In genomic region chr6:133092199-133092598, GRCh38 we compare ENCODE assay signal across 15 cellular contexts.
A peak's percentile ranks its signal among the peaks of the same experiment; 100 is the strongest.
DNase-seq lines count a peak whose midpoint lies in the region; ATAC-seq, FAIRE-seq and TF ChIP-seq lines count a peak whose summit lies in the region.
"Had no signal": no experiment of that assay in that cellular context is flagged by ENCODE, and none has a peak within 500 bp of the region (broad histone marks: within the 10 kb centered on the region; RNA-seq: fewer than 3 reads in every experiment).

No MANE protein-coding gene starts in this region.

- H3K27me3 ChIP-seq in HepG2 (ENCODE audit: control insufficient read depth in 1 of 2, insufficient read depth in 2 of 2, low read length in 2 of 2) (no peaks in the 10 kb centered on the region; a peak in 1 of 5 replicates), right lobe of liver (no peaks in the 10 kb centered on the region), HCT116 (ENCODE audit: insufficient read depth, low read length) (no peaks in the 10 kb centered on the region), MM.1S (replicated peaks; ENCODE audit: insufficient read depth, low read length) (no peaks in the 10 kb centered on the region), H9 (ENCODE audit: insufficient read depth, low read length) (no peaks in the 10 kb centered on the region)

- H4K20me1 ChIP-seq in HepG2 (ENCODE audit: insufficient read depth, low read length), result no peaks in the 10 kb centered on the region
- no peaks in the 10 kb centered on the region for H4K20me1 ChIP-seq in HCT116 (ENCODE audit: insufficient read depth)
- H4K20me1 ChIP-seq in MM.1S (ENCODE audit: insufficient read depth, low read length), result no peaks in the 10 kb centered on the region
- no peaks in the 10 kb centered on the region for H4K20me1 ChIP-seq in H9 (ENCODE audit: control insufficient read depth, insufficient read depth, insufficient read length)

- BruUV-seq in HepG2 (replicated peaks; lab: Mats Ljungman, UMichigan), result no TSS peak
- BruUV-seq in HCT116 (replicated peaks; lab: Mats Ljungman, UMichigan), result no TSS peak

- H2BK15ac ChIP-seq in H9 (ENCODE audit: low read depth, low read length), result no peak overlapping the region

- H3K4me1 Mint-ChIP-seq in H9, result peaks cover 15 to 19% of the 10 kb centered on the region in 2 experiments
- H3K4me1 Mint-ChIP-seq: CD14-positive monocyte; CD8-positive, alpha-beta memory T cell had no signal

- TF ChIP-seq CTCF in HepG2 (CRISPR knock-in tag; IDR thresholded peaks at IDR 0.05) (no peak), right lobe of liver (IDR thresholded peaks at IDR 0.05) (no peak), HCT116 (IDR thresholded peaks at IDR 0.05 in 2 of 3, conservative IDR thresholded peaks at IDR 0.05 in 1 of 3; ENCODE audit: borderline replicate concordance in 1 of 3, insufficient read depth in 1 of 3, low read depth in 2 of 3, low read length in 2 of 3) (no peak), MM.1S (IDR thresholded peaks at IDR 0.05; ENCODE audit: low read length) (no peak), H9 (conservative IDR thresholded peaks at IDR 0.05) (no peak)

- H2AFZ ChIP-seq in HepG2 (ENCODE audit: low read length), result no peak overlapping the region
- H2AFZ ChIP-seq in HCT116 (ENCODE audit: low read depth, low read length, poor library complexity, severe bottlenecking), result no peak overlapping the region
- peak overlapping the region; percentile 44; the same call in 1 of the 2 replicates for H2AFZ ChIP-seq in MM.1S (ENCODE audit: low read length)
- no peak overlapping the region for H2AFZ ChIP-seq in H9 (ENCODE audit: low read length)
- H2AFZ ChIP-seq: GM23338 had no signal

- RAD21 ChIA-PET in HCT116 (lab: Charles Lee; ENCODE audit: low non-redundant PET in 1 of 2, low total read pairs in 2 of 2, uncharacterized antibody in 2 of 2, unreplicated experiment in 2 of 2), result no interaction called here

- TF ChIP-seq POLR2A in HepG2 (IDR thresholded peaks at IDR 0.05; ENCODE audit: insufficient read depth in 1 of 2, low read depth in 2 of 2, low read length in 2 of 2) (no peak), right lobe of liver (IDR thresholded peaks at IDR 0.05) (no peak), HCT116 (IDR thresholded peaks at IDR 0.05; ENCODE audit: borderline replicate concordance, extremely low read depth, insufficient read depth, insufficient read length) (no peak)

- in situ Hi-C loops in HepG2 (cut with HindIII; ENCODE audit: extremely low pct_ligation_motif_present, low pct_unique_long_range_greater_than_20kb), result no loop called here

- H3K27ac ChIP-seq in HepG2 (ENCODE audit: extremely low read length, insufficient read depth, low read length) (no peak overlapping the region), right lobe of liver (no peak overlapping the region), HCT116 (ENCODE audit: low read depth, low read length) (peak overlapping the region; percentile 73; the same call in 1 of the 2 replicates), MM.1S (ENCODE audit: low read length) (peak overlapping the region; percentile 56; the same call in 1 of the 2 replicates), H9 (ENCODE audit: insufficient read length, low read depth, low read length) (no peak overlapping the region)

- no peaks in the 10 kb centered on the region for H3F3A ChIP-seq in MM.1S (ENCODE audit: insufficient read depth, low read length)

- no peak for FAIRE-seq in HepG2 (lab: Jason Lieb, UNC)
- FAIRE-seq: GM12892 had no signal

- H3K4me2 ChIP-seq in HepG2 (ENCODE audit: low read depth, low read length) (no peak overlapping the region), HCT116 (ENCODE audit: low read length) (peak overlapping the region; percentile 50; the same call in 1 of the 2 replicates), MM.1S (ENCODE audit: low read depth, low read length) (peak overlapping the region; percentile 25), H9 (ENCODE audit: insufficient read depth, insufficient read length, low read length) (no peak overlapping the region)
- H3K4me2 ChIP-seq: GM23338 had no signal

- H4K91ac ChIP-seq in H9 (ENCODE audit: insufficient read length, low read depth, low read length), result no peak overlapping the region

- DNase-seq in HepG2 (ENCODE audit: low spot score), result no peak
- no peak for DNase-seq in right lobe of liver
- DNase-seq in HCT116 (ENCODE audit: low read depth, low spot score), result no peak
- no peak for DNase-seq in MM.1S
- DNase-seq in stimulated activated CD4-positive, alpha-beta T cell treated with anti-CD3 and anti-CD28 coated beads, Interleukin-1b, Interleukin-23, amount 100 ng/mL, for 48 hours, result no peak
- DNase-seq in H9, result no peak
- DNase-seq in 8988T, result no peak
- DNase-seq: CD4-positive, alpha-beta T cell; CD8-positive, alpha-beta memory T cell; DMS53; DMS79 treated with DMSO at 0.1 percent for 48 hours had no signal

- no peak overlapping the region for H2BK5ac ChIP-seq in H9 (ENCODE audit: insufficient read length, low read length)

- intact Hi-C loops in HepG2 (cut with micrococcal nuclease; ENCODE audit: unreplicated experiment) (no loop called here), right lobe of liver (cut with DNase I) (no loop called here), HCT116 (cut with micrococcal nuclease) (no loop called here)

- H3K36me3 Mint-ChIP-seq in H9 (ENCODE audit: insufficient read depth in 1 of 3, low read depth in 3 of 3), result no peaks in the 10 kb centered on the region
- H3K36me3 Mint-ChIP-seq: CD14-positive monocyte; CD8-positive, alpha-beta memory T cell had no signal

- H3K4me1 ChIP-seq in HepG2 (ENCODE audit: insufficient read depth, low read length) (no peaks in the 10 kb centered on the region), right lobe of liver (no peaks in the 10 kb centered on the region), HCT116 (ENCODE audit: control insufficient read depth in 1 of 2, insufficient read depth in 2 of 2, low read length in 2 of 2) (peaks cover 9 to 38% of the 10 kb centered on the region in 2 experiments; a peak in 3 of 4 replicates), MM.1S (ENCODE audit: low read length) (peaks cover 7% of the 10 kb centered on the region), H9 (ENCODE audit: insufficient read depth, low read length) (no peaks in the 10 kb centered on the region; the same call in 1 of the 2 replicates)

- H3K27me3 Mint-ChIP-seq in H9 (ENCODE audit: low read depth), result no peaks in the 10 kb centered on the region
- H3K27me3 Mint-ChIP-seq: CD8-positive, alpha-beta memory T cell had no signal

- no peak overlapping the region for H3K18ac ChIP-seq in H9 (ENCODE audit: insufficient read length, low read depth, low read length)

- H3K9me3 ChIP-seq in HepG2 (ENCODE audit: low read length) (no peaks in the 10 kb centered on the region), right lobe of liver (no peaks in the 10 kb centered on the region), HCT116 (ENCODE audit: control insufficient read depth in 1 of 2, insufficient read depth in 1 of 2, low read depth in 1 of 2, low read length in 2 of 2) (no peaks in the 10 kb centered on the region), MM.1S (replicated peaks; ENCODE audit: insufficient read depth, low read length) (no peaks in the 10 kb centered on the region), H9 (ENCODE audit: control insufficient read depth, low read depth, low read length) (no peaks in the 10 kb centered on the region)
- H3K9me3 ChIP-seq: HAP-1 had no signal

- no peak overlapping the region for H3T11ph ChIP-seq in H9 (ENCODE audit: low read length)

- H4K8ac ChIP-seq in H9 (replicated peaks; ENCODE audit: insufficient read length, low read depth, low read length), result no peak overlapping the region

- no peaks in the 10 kb centered on the region for H3K36me3 ChIP-seq in HepG2 (replicated peaks in 1 of 2; ENCODE audit: control insufficient read depth in 1 of 2, insufficient read depth in 2 of 2, low read length in 2 of 2)
- no peaks in the 10 kb centered on the region for H3K36me3 ChIP-seq in right lobe of liver
- no peaks in the 10 kb centered on the region for H3K36me3 ChIP-seq in HCT116 (ENCODE audit: control insufficient read depth in 1 of 2, insufficient read depth in 2 of 2, low read length in 2 of 2)
- H3K36me3 ChIP-seq in MM.1S (replicated peaks; ENCODE audit: insufficient read depth, low read length), result no peaks in the 10 kb centered on the region
- H3K36me3 ChIP-seq: HAP-1 had no signal

- no peak overlapping the region for H3K23ac ChIP-seq in H9 (ENCODE audit: insufficient read length, low read depth, low read length)

- no peak overlapping the region for H4K5ac ChIP-seq in H9 (ENCODE audit: insufficient read length, low read depth, low read length)

- H3K4me3 ChIP-seq in HepG2 (replicated peaks in 1 of 3; ENCODE audit: insufficient read depth in 1 of 3, low read depth in 2 of 3, low read length in 3 of 3) (no peak overlapping the region), right lobe of liver (no peak overlapping the region), HCT116 (replicated peaks in 1 of 2; ENCODE audit: low read depth in 1 of 2, low read length in 2 of 2) (no peak overlapping the region), MM.1S (ENCODE audit: low read length) (no peak overlapping the region)
- H3K4me3 ChIP-seq: GM23338, HAP-1 had no signal

- H3K23me2 ChIP-seq in H9 (ENCODE audit: insufficient read length, low read depth, low read length, poor library complexity, severe bottlenecking), result no peaks in the 10 kb centered on the region

- no peaks in the 10 kb centered on the region for H3K9me3 Mint-ChIP-seq in H9
- H3K9me3 Mint-ChIP-seq: CD4-positive, alpha-beta T cell; CD8-positive, alpha-beta memory T cell; GM23338 had no signal

- H3K79me2 ChIP-seq in HepG2 (ENCODE audit: insufficient read depth, low read length), result no peaks in the 10 kb centered on the region
- no peaks in the 10 kb centered on the region for H3K79me2 ChIP-seq in HCT116 (ENCODE audit: insufficient read depth, low read length)
- no peaks in the 10 kb centered on the region for H3K79me2 ChIP-seq in MM.1S (ENCODE audit: low read length)
- H3K79me2 ChIP-seq in H9 (ENCODE audit: insufficient read depth, low read length), result no peaks in the 10 kb centered on the region

- no peak overlapping the region for H3K4ac ChIP-seq in H9 (ENCODE audit: low read depth, low read length)

- H2AK5ac ChIP-seq in H9 (ENCODE audit: insufficient read length, low read length), result no peak overlapping the region

- H3K9ac ChIP-seq in HepG2 (ENCODE audit: insufficient read depth, low read depth, low read length) (no peak overlapping the region), HCT116 (ENCODE audit: low read length) (no peak overlapping the region), MM.1S (ENCODE audit: low read length) (no peak overlapping the region), H9 (ENCODE audit: extremely low read depth, insufficient read length, low read length) (no peak overlapping the region)

- POLR2A ChIA-PET in HepG2 (lab: Yijun Ruan, JAX) (no interaction called here), HCT116 (lab: Charles Lee) (interaction anchor here (0.7 to 1.8 kb wide), 2 partner anchors 9 kb away, joined by 3 to 4 read pairs; no protein-coding TSS in a partner anchor)

- H2BK120ac ChIP-seq in H9 (ENCODE audit: low read depth, low read length, poor library complexity, severe bottlenecking), result no peak overlapping the region

- WGBS in HepG2 (ENCODE audit: low lambda C conversion rate), result 100% methylated on average over 1 of the region's 1 CpG
- 100% methylated on average over 1 of the region's 1 CpG for WGBS in right lobe of liver (ENCODE audit: insufficient coverage, low coverage, low lambda C conversion rate, missing lambda C conversion rate)
- WGBS in H9 (ENCODE audit: extremely low coverage, insufficient read length, low lambda C conversion rate), result no CpG with 5 or more reads among the region's 1 CpG

- H3K9me2 ChIP-seq in HCT116 (ENCODE audit: insufficient read depth), result no peaks in the 10 kb centered on the region
- H3K9me2 ChIP-seq in MM.1S (replicated peaks; ENCODE audit: insufficient read depth, low read length), result no peaks in the 10 kb centered on the region

- no peak overlapping the region for H2BK20ac ChIP-seq in H9 (ENCODE audit: low read depth, low read length, poor library complexity, severe bottlenecking)

- no peak for TF ChIP-seq RAD21 in HepG2 (CRISPR knock-in tag; IDR thresholded peaks at IDR 0.05)
- no peak for TF ChIP-seq RAD21 in HCT116 (IDR thresholded peaks at IDR 0.05; ENCODE audit: low read depth)

- H3K27ac Mint-ChIP-seq in H9, result 0 out of 7 replicates have a peak overlapping the region, but pooled peaks of 1 of the 3 experiments have one; percentile 19
- H3K27ac Mint-ChIP-seq: CD14-positive monocyte; CD4-positive, alpha-beta T cell; CD8-positive, alpha-beta memory T cell; GM23338 had no signal

- H3K14ac ChIP-seq in H9 (ENCODE audit: insufficient read depth, low read length), result no peak overlapping the region

- ATAC-seq in HepG2, result no peak
- ATAC-seq in right lobe of liver, result no peak
- no peak for ATAC-seq in HCT116
- ATAC-seq: GM23338 had no signal

- no peak overlapping the region for H2BK12ac ChIP-seq in H9 (ENCODE audit: insufficient read length, low read depth, low read length)

- TF ChIP-seq EP300 in HepG2 (IDR thresholded peaks at IDR 0.05; ENCODE audit: low read depth in 2 of 2, low read length in 2 of 2) (no peak), HepG2 (CRISPR knock-in tag; IDR thresholded peaks at IDR 0.05; ENCODE audit: borderline replicate concordance) (no peak)

- H3K4me3 Mint-ChIP-seq in H9, result no peak overlapping the region
- H3K4me3 Mint-ChIP-seq: CD14-positive monocyte; CD4-positive, alpha-beta T cell; CD8-positive, alpha-beta memory T cell; GM23338 had no signal

- no peak overlapping the region for H3K56ac ChIP-seq in H9 (ENCODE audit: insufficient read length, low read depth, low read length)

- H3K79me1 ChIP-seq in H9 (ENCODE audit: insufficient read depth, low read depth, low read length, poor library complexity, severe bottlenecking), result no peaks in the 10 kb centered on the region

- CTCF ChIA-PET in HepG2 (lab: Yijun Ruan, JAX; ENCODE audit: low intra/inter-chr PET ratio, low total read pairs) (no interaction called here), HCT116 (lab: Charles Lee) (no interaction called here)

Comparison
In these comparisons a context has a peak if more than half of its experiments do, and no peak if none do; other contexts are left out.
1. H3K27ac ChIP-seq: peak in HCT116 (single experiment) and MM.1S (single experiment); none in HepG2 (single experiment), right lobe of liver (0 of 3) and H9 (single experiment).
2. H3K4me2 ChIP-seq: peak in HCT116 (single experiment) and MM.1S (single experiment); none in HepG2 (single experiment) and H9 (single experiment).
3. Of the 20 proteins assayed by ChIP-seq in both HepG2 and HCT116: peak only in HepG2: CEBPB; only in HCT116: none; in both: none; in neither: 19.